ENCODE assay signal across 35 cellular contexts in genomic region chr3:46506526-46506925, GRCh38. TPM values are rescaled to one million over a fixed set of nuclear protein-coding genes. Genes with fewer than 3 reads are reported as not detected.
"Had no signal": no experiment of that assay in that cellular context is flagged by ENCODE, and none has a peak within 500 bp of the region (broad histone marks: within the 10 kb centered on the region; RNA-seq: fewer than 3 reads in every experiment).

No MANE protein-coding gene starts in this region.

- H3K36me3 ChIP-seq: ascending aorta, brain microvascular endothelial cell, esophagus muscularis mucosa, gastrocnemius medialis had no signal

- DNase-seq: activated CD4-positive, alpha-beta memory T cell treated with anti-CD3 and anti-CD28 coated beads, Interleukin-2, amount 10 ng/mL, durations not matched to agents 7 days and 5 days; activated CD4-positive, alpha-beta T cell treated with anti-CD3 and anti-CD28 coated beads for 1 hour; activated CD4-positive, alpha-beta T cell treated with anti-CD3 and anti-CD28 coated beads for 4 hours; activated CD4-positive, alpha-beta T cell treated with anti-CD3 and anti-CD28 coated beads, Interleukin-2, amount 10 ng/mL, durations not matched to agents 7 days and 5 days; activated CD4-positive, alpha-beta T cell treated with anti-CD3 and anti-CD28 coated beads, Interleukin-2, amount 50 U/mL, for 4 hours; activated CD8-positive, alpha-beta memory T cell treated with anti-CD3 and anti-CD28 coated beads, Interleukin-2, amount 50 U/mL, for 48 hours; activated gamma-delta T cell; activated naive CD4-positive, alpha-beta T cell; activated naive CD4-positive, alpha-beta T cell treated with anti-CD3 and anti-CD28 coated beads, Interleukin-2, amount 10 ng/mL, durations not matched to agents 7 days and 5 days; activated naive CD8-positive, alpha-beta T cell treated with anti-CD3 and anti-CD28 coated beads, Interleukin-2, amount 10 ng/mL, durations not matched to agents 7 days and 5 days; activated T-cell treated with anti-CD3 and anti-CD28 coated beads for 4 hours; activated T-cell treated with anti-CD3 and anti-CD28 coated beads, Interleukin-2, amount 50 U/mL, for 24 hours; activated T-cell treated with anti-CD3 and anti-CD28 coated beads, Interleukin-2, amount 50 U/mL, for 72 hours; brain microvascular endothelial cell; cortex of kidney; dermis blood vessel endothelial cell; effector CD4-positive, alpha-beta T cell; effector memory CD8-positive, alpha-beta T cell; erythroblast; foreskin keratinocyte; gastrocnemius medialis; heart right ventricle; T-helper 1 cell; T-helper 17 cell; T1000 had no signal

- H3K4me3 ChIP-seq: ascending aorta, esophagus muscularis mucosa, gastrocnemius medialis, heart right ventricle had no signal

- H3K4me1 ChIP-seq: ascending aorta, esophagus muscularis mucosa, foreskin keratinocyte had no signal

- H3K4me3 Mint-ChIP-seq: activated CD4-positive, alpha-beta memory T cell treated with anti-CD3 and anti-CD28 coated beads, Interleukin-2, amount 10 ng/mL, durations not matched to agents 7 days and 5 days; activated CD4-positive, alpha-beta T cell treated with anti-CD3 and anti-CD28 coated beads, Interleukin-2, amount 10 ng/mL, durations not matched to agents 7 days and 5 days; activated naive CD4-positive, alpha-beta T cell treated with anti-CD3 and anti-CD28 coated beads, Interleukin-2, amount 10 ng/mL, durations not matched to agents 7 days and 5 days; activated naive CD8-positive, alpha-beta T cell treated with anti-CD3 and anti-CD28 coated beads, Interleukin-2, amount 10 ng/mL, durations not matched to agents 7 days and 5 days; activated T-cell treated with anti-CD3 and anti-CD28 coated beads, Interleukin-2, amount 50 U/mL, for 24 hours; activated T-cell treated with anti-CD3 and anti-CD28 coated beads, Interleukin-2, amount 50 U/mL, for 72 hours; central memory CD8-positive, alpha-beta T cell; effector memory CD8-positive, alpha-beta T cell; T-helper 17 cell; T-helper 2 cell treated with Interferon-gamma antibody and Interleukin-4, amounts not matched to agents 5 μg/mL and 100 μg/mL, for 36 hours; WTC11 had no signal

- H3K27me3 ChIP-seq: ascending aorta, brain microvascular endothelial cell, esophagus muscularis mucosa, foreskin keratinocyte, gastrocnemius medialis, heart right ventricle had no signal

- H3K9me3 ChIP-seq: ascending aorta, esophagus muscularis mucosa, gastrocnemius medialis, heart right ventricle had no signal

- H3K27ac Mint-ChIP-seq: activated CD4-positive, alpha-beta memory T cell treated with anti-CD3 and anti-CD28 coated beads, Interleukin-2, amount 10 ng/mL, durations not matched to agents 7 days and 5 days; activated CD4-positive, alpha-beta T cell treated with anti-CD3 and anti-CD28 coated beads, Interleukin-2, amount 10 ng/mL, durations not matched to agents 7 days and 5 days; activated naive CD4-positive, alpha-beta T cell treated with anti-CD3 and anti-CD28 coated beads, Interleukin-2, amount 10 ng/mL, durations not matched to agents 7 days and 5 days; activated naive CD4-positive, alpha-beta T cell treated with anti-CD3 and anti-CD28 coated beads, Interleukin-2, amount 50 U/mL, for 72 hours; activated naive CD8-positive, alpha-beta T cell treated with anti-CD3 and anti-CD28 coated beads, Interleukin-2, amount 10 ng/mL, durations not matched to agents 7 days and 5 days; activated T-cell treated with anti-CD3 and anti-CD28 coated beads, Interleukin-2, amount 50 U/mL, for 24 hours; activated T-cell treated with anti-CD3 and anti-CD28 coated beads, Interleukin-2, amount 50 U/mL, for 72 hours; effector memory CD8-positive, alpha-beta T cell; T-helper 17 cell; T-helper 2 cell treated with Interferon-gamma antibody and Interleukin-4, amounts not matched to agents 5 μg/mL and 100 μg/mL, for 36 hours; WTC11 had no signal

- ATAC-seq: activated naive CD4-positive, alpha-beta T cell treated with anti-CD3 and anti-CD28 coated beads, Interleukin-2, amount 50 U/mL, for 72 hours; activated T-cell treated with anti-CD3 and anti-CD28 coated beads, Interleukin-2, amount 50 U/mL, for 72 hours; effector memory CD8-positive, alpha-beta T cell; foreskin keratinocyte; gastrocnemius medialis; T-helper 17 cell had no signal

- H3K27me3 Mint-ChIP-seq: activated T-cell treated with anti-CD3 and anti-CD28 coated beads, Interleukin-2, amount 50 U/mL, for 24 hours had no signal

- H3K9me3 Mint-ChIP-seq: activated CD4-positive, alpha-beta memory T cell treated with anti-CD3 and anti-CD28 coated beads, Interleukin-2, amount 10 ng/mL, durations not matched to agents 7 days and 5 days; activated CD4-positive, alpha-beta T cell treated with anti-CD3 and anti-CD28 coated beads, Interleukin-2, amount 10 ng/mL, durations not matched to agents 7 days and 5 days; activated naive CD8-positive, alpha-beta T cell treated with anti-CD3 and anti-CD28 coated beads, Interleukin-2, amount 10 ng/mL, durations not matched to agents 7 days and 5 days; central memory CD8-positive, alpha-beta T cell; effector memory CD8-positive, alpha-beta T cell; T-helper 2 cell treated with Interferon-gamma antibody and Interleukin-4, amounts not matched to agents 5 μg/mL and 100 μg/mL, for 36 hours had no signal

- H3K36me3 Mint-ChIP-seq: activated naive CD8-positive, alpha-beta T cell treated with anti-CD3 and anti-CD28 coated beads, Interleukin-2, amount 10 ng/mL, durations not matched to agents 7 days and 5 days; WTC11 had no signal

- H3K27ac ChIP-seq: ascending aorta, brain microvascular endothelial cell, esophagus muscularis mucosa, foreskin keratinocyte, heart right ventricle, VCaP had no signal

RNA-seq across cellular contexts. Expression of gene RTP3, which starts 8.8 kb away (rescaled TPM):
- total RNA-seq: activated CD4-positive, alpha-beta memory T cell treated with anti-CD3 and anti-CD28 coated beads, Interleukin-2, amount 10 ng/mL, durations not matched to agents 7 days and 5 days; activated CD4-positive, alpha-beta T cell treated with anti-CD3 and anti-CD28 coated beads, Interleukin-2, amount 10 ng/mL, durations not matched to agents 7 days and 5 days; activated naive CD4-positive, alpha-beta T cell treated with anti-CD3 and anti-CD28 coated beads, Interleukin-2, amount 50 U/mL, for 72 hours; activated naive CD8-positive, alpha-beta T cell treated with anti-CD3 and anti-CD28 coated beads, Interleukin-2, amount 10 ng/mL, durations not matched to agents 7 days and 5 days; activated T-cell treated with anti-CD3 and anti-CD28 coated beads, Interleukin-2, amount 50 U/mL, for 72 hours; ascending aorta; bronchial epithelial cell; cardiac septum; cerebellum; dermis blood vessel endothelial cell; esophagus muscularis mucosa; foreskin keratinocyte; gastrocnemius medialis; heart right ventricle; T-helper 17 cell; WTC11 had no signal
- polyA plus RNA-seq: foreskin keratinocyte, heart right ventricle had no signal

RNA-seq across cellular contexts. Expression of gene LTF, which starts 41.8 kb away (rescaled TPM):
- total RNA-seq: activated CD4-positive, alpha-beta memory T cell treated with anti-CD3 and anti-CD28 coated beads, Interleukin-2, amount 10 ng/mL, durations not matched to agents 7 days and 5 days; activated CD4-positive, alpha-beta T cell treated with anti-CD3 and anti-CD28 coated beads, Interleukin-2, amount 10 ng/mL, durations not matched to agents 7 days and 5 days; activated naive CD4-positive, alpha-beta T cell treated with anti-CD3 and anti-CD28 coated beads, Interleukin-2, amount 50 U/mL, for 72 hours; activated naive CD8-positive, alpha-beta T cell treated with anti-CD3 and anti-CD28 coated beads, Interleukin-2, amount 10 ng/mL, durations not matched to agents 7 days and 5 days; activated T-cell treated with anti-CD3 and anti-CD28 coated beads, Interleukin-2, amount 50 U/mL, for 72 hours; foreskin keratinocyte; T-helper 17 cell had no signal
- polyA plus RNA-seq: foreskin keratinocyte had no signal

RNA-seq across cellular contexts. Expression of gene LRRC2, which starts 59.6 kb away (rescaled TPM):
- total RNA-seq: activated naive CD4-positive, alpha-beta T cell treated with anti-CD3 and anti-CD28 coated beads, Interleukin-2, amount 50 U/mL, for 72 hours; ascending aorta had no signal
